In the genomic region with DNA sequence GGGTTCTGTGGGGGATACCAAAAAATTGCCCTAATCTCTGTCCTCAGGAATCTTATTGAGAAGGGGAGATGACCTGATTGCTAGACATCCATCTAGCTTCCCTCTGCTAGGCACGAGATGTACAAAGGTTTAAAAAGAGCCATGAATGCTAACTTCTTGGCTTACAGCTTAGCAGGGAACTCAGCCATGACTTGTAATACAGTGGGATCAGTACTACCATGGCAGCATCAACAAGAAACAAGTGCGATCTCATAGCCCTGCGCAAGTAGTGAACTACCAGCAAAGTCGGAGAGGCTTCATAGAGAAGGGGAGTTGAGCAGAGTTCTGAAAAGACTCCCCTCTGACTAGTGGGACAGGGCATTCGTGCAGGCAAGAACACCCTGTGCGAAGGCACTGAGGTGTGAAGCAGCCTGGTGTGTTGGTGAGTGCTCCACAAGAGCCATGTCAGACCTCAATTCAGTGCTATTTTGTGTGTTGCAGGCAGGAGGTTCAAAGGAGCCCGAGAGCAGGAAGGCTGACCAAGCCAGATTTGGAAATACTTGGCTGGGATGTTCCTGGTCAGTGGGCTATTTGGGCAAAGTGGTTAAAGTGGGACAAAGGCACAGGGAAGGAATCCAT, we compare ENCODE assay signal across 17 cellular contexts.
A peak's percentile ranks its signal among the peaks of the same experiment; 100 is the strongest.
DNase-seq lines count a peak whose midpoint lies in the region; TF ChIP-seq lines count a peak whose summit lies in the region.
"Had no signal": no experiment of that assay in that cellular context is flagged by ENCODE, and none has a peak within 500 bp of the region (broad histone marks: within the 10 kb centered on the region; RNA-seq: fewer than 3 reads in every experiment).

No MANE protein-coding gene starts in this region.

- H3K27ac ChIP-seq in WERI-Rb-1, result peak overlapping the region; percentile 77
- H3K27ac ChIP-seq: 22Rv1 had no signal

- no peaks in the 10 kb centered on the region for H3K9me3 ChIP-seq in WERI-Rb-1 (ENCODE audit: severe bottlenecking)
- H3K9me3 ChIP-seq: ascending aorta had no signal

- no peak for TF ChIP-seq CTCF in WERI-Rb-1 (IDR thresholded peaks at IDR 0.05; ENCODE audit: low read depth, low read length)

- peak; percentile 55 for DNase-seq in DMS 273 (lab: John Stamatoyannopoulos, UW; ENCODE audit: unreplicated experiment)
- DNase-seq in DMS 273 treated with DMSO at 0.1 percent for 48 hours (lab: John Stamatoyannopoulos, UW), result no peak
- peak; percentile 19 for DNase-seq in WERI-Rb-1
- DNase-seq in kidney tubule cell (ENCODE audit: low spot score), result peak; percentile 48
- DNase-seq in superior temporal gyrus (ENCODE audit: extremely low spot score), result peak; percentile 71
- no peak for DNase-seq in inferior parietal cortex (ENCODE audit: extremely low spot score)
- no peak for DNase-seq in activated CD4-positive, alpha-beta T cell treated with anti-CD3 and anti-CD28 coated beads for 4 hours
- DNase-seq in SIG-M5 (lab: John Stamatoyannopoulos, UW), result no peak
- DNase-seq: activated CD4-positive, CD25-positive, alpha-beta regulatory T cell; activated gamma-delta T cell; CD4-positive, CD25-positive, alpha-beta regulatory T cell; EL; HCEC 1CT; left cardiac atrium; NCI-H187 had no signal

- H3K27me3 ChIP-seq in WERI-Rb-1 (ENCODE audit: insufficient read depth, low read depth, severe bottlenecking), result no peaks in the 10 kb centered on the region
- H3K27me3 ChIP-seq: ascending aorta had no signal

- peak overlapping the region; percentile 28 for H3K4me3 ChIP-seq in WERI-Rb-1 (ENCODE audit: low read depth, low read length)
- H3K4me3 ChIP-seq: ascending aorta had no signal

- H3K36me3 ChIP-seq in WERI-Rb-1, result no peaks in the 10 kb centered on the region
- H3K36me3 ChIP-seq: ascending aorta had no signal

Comparison
In these comparisons a context has a peak if more than half of its experiments do, and no peak if none do; other contexts are left out.
1. DNase-seq: peak in DMS 273 (single experiment), WERI-Rb-1 (single experiment), kidney tubule cell (single experiment) and superior temporal gyrus (single experiment); none in DMS 273 treated with DMSO at 0.1 percent for 48 hours (single experiment), inferior parietal cortex (single experiment), activated CD4-positive, alpha-beta T cell treated with anti-CD3 and anti-CD28 coated beads for 4 hours (0 of 2) and SIG-M5 (single experiment).